In the genomic region with DNA sequence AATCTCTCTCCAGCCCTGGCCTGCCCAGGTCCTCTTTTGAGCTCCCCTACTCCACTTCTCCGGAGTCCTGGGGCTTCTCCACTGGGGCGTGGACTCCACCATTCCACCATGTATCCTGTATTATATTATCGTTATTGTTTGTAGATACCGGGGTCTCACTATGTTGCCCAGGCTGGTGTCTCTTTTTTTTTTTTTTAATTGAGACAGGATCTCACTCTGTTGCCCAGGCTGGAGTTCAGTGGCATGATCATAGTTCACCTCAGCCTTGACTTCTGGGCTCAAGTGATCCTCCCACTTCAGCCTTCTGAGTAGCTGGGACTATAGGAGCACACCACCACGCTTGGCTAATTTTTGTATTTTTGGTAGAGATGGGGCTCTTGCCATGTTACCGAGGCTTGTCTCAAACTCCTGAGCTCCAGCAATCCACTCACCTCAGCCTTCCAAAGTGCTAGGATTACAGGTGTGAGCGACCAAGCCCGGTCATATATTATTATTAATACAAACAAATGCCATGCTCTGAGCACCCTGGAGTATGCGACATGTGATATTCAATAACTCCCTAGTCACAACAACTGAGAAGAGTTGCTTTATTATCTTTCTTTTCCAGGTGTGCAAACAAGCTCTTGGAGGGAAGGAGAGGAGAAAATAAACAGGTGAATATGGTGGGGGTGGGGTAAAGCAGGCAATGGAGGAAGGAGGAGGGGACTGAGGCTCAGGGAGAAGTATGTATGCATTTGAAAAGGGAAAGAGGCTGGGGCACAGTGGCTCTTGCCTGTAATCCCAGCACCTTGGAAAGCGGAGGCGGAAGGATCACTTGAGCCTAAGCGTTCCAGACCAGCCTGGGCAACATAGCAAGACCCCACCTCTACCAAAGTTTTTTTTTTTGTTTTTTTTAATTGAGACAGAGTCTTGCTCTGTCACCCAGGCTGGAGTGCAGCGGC, we compare ENCODE assay signal across 1 cellular context.
TF ChIP-seq lines count a peak whose summit lies in the region.

No MANE protein-coding gene starts in this region.

TF ChIP-seq in H1, 55 proteins besides CTCF, POLR2A, EP300 and RAD21:
- peak; percentile 55 for TF ChIP-seq CHD2 (IDR thresholded peaks at IDR 0.05; ENCODE audit: low read length)
- TF ChIP-seq FOSL1 (IDR thresholded peaks at IDR 0.05; ENCODE audit: insufficient read depth, low read depth, low read length), result no peak
- peak; percentile 85; the same call in 1 of the 2 replicates for TF ChIP-seq KDM1A (IDR thresholded peaks at IDR 0.05; ENCODE audit: borderline replicate concordance, low read length)
- no peak for TF ChIP-seq CBX5 (IDR thresholded peaks at IDR 0.05; ENCODE audit: low read depth, low read length)
- TF ChIP-seq HDAC2 (IDR thresholded peaks at IDR 0.05; ENCODE audit: borderline replicate concordance in 1 of 2, low read depth in 2 of 2, low read length in 2 of 2), result 0 out of 4 replicates have a peak, but pooled peaks of 1 of the 2 experiments have one; percentile 21
- TF ChIP-seq, protein P1, sequence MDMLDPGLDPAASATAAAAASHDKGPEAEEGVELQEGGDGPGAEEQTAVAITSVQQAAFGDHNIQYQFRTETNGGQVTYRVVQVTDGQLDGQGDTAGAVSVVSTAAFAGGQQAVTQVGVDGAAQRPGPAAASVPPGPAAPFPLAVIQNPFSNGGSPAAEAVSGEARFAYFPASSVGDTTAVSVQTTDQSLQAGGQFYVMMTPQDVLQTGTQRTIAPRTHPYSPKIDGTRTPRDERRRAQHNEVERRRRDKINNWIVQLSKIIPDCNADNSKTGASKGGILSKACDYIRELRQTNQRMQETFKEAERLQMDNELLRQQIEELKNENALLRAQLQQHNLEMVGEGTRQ (IDR thresholded peaks at IDR 0.05; ENCODE audit: low read length), result no peak
TF ChIP-seq in H1: peak in this region for 3.
